Comparison of ENCODE assay signal across 8 cellular contexts in genomic region chr22:20238567-20239062, GRCh38. TPM values are rescaled to one million over a fixed set of nuclear protein-coding genes. Genes with fewer than 3 reads are reported as not detected.
DNase-seq lines count a peak whose midpoint lies in the region; ATAC-seq and TF ChIP-seq lines count a peak whose summit lies in the region.

No MANE protein-coding gene starts in this region.

- H3K36me3 ChIP-seq in right atrium auricular region = no peaks in the 10 kb centered on the region

- POLR2A ChIA-PET in HEK293T (lab: Yijun Ruan, JAX) = interaction anchor here (0.9 to 1.4 kb wide), 4 partner anchors 8 to 82 kb away, joined by 3 to 7 read pairs (median 4); no protein-coding TSS in a partner anchor

- CTCF ChIA-PET in HEK293T (lab: Yijun Ruan, JAX) = interaction anchor here (0.7 to 3.7 kb wide), 19 partner anchors 9 to 85 kb away, joined by 3 to 27 read pairs (median 4); partner anchors contain the start of gene DGCR6L

- TF ChIP-seq CTCF in right atrium auricular region (IDR thresholded peaks at IDR 0.05) = peak; percentile 22 to 60

- no peaks in the 10 kb centered on the region for H3K27me3 ChIP-seq in right atrium auricular region

- H3K9me3 ChIP-seq in right atrium auricular region = no peaks in the 10 kb centered on the region

- DNase-seq in Daoy (ENCODE audit: low read depth) (peak; percentile 49), HEK293T (ENCODE audit: extremely low spot score) (peak; percentile 89), OCI-M1 (lab: John Stamatoyannopoulos, UW) (peak; percentile 75), right atrium auricular region (ENCODE audit: low spot score) (no peak)
- peak; percentile 55 for DNase-seq in activated naive CD4-positive, alpha-beta T cell treated with Interleukin-2 at 50 U/mL for 16 hours
- peak; percentile 49 for DNase-seq in stimulated activated CD4-positive, alpha-beta T cell treated with anti-CD3 and anti-CD28 coated beads, Interleukin-4, amount 100 ng/mL, for 24 hours

- H3K4me3 ChIP-seq in right atrium auricular region = peak overlapping the region in 1 of 2 donors; percentile 19

- peaks cover 0 to 44% of the 10 kb centered on the region in 2 donors for H3K4me1 ChIP-seq in right atrium auricular region

- no peak for ATAC-seq in HG03565 (IDR thresholded peaks at IDR 0.05; ENCODE audit: unreplicated experiment)
- no peak for ATAC-seq in GM18870 (IDR thresholded peaks at IDR 0.05; ENCODE audit: unreplicated experiment)

- H3K27ac ChIP-seq in right atrium auricular region = peak overlapping the region; percentile 65 to 68

TF ChIP-seq in HEK293T, 16 proteins besides CTCF, POLR2A, EP300 and RAD21:
- TF ChIP-seq SP1 (IDR thresholded peaks at IDR 0.05) = no peak
- TF ChIP-seq ELF4 (IDR thresholded peaks at IDR 0.05) = no peak
- TF ChIP-seq HDGF (IDR thresholded peaks at IDR 0.05; ENCODE audit: borderline replicate concordance) = no peak
- TF ChIP-seq PKNOX1 (IDR thresholded peaks at IDR 0.05) = no peak
- TF ChIP-seq CTBP1 (IDR thresholded peaks at IDR 0.05; ENCODE audit: borderline replicate concordance) = no peak
- TF ChIP-seq SUZ12 (IDR thresholded peaks at IDR 0.05) = no peak
- TF ChIP-seq LEF1 (IDR thresholded peaks at IDR 0.05; ENCODE audit: borderline replicate concordance) = no peak
- no peak for TF ChIP-seq FOXM1 (IDR thresholded peaks at IDR 0.05; ENCODE audit: borderline replicate concordance)
- TF ChIP-seq BHLHE40 (IDR thresholded peaks at IDR 0.05; ENCODE audit: borderline replicate concordance) = no peak
- no peak for TF ChIP-seq FOXK2 (IDR thresholded peaks at IDR 0.05)
- no peak for TF ChIP-seq ZNF384 (IDR thresholded peaks at IDR 0.05)

RNA-seq across cellular contexts. Expression of gene RTN4R, which starts 29.5 kb away (rescaled TPM):
- total RNA-seq in Daoy (2014; rRNA removed; shearing (Covaris generic)) = 1.7 and 5.1 TPM in 2 replicates
- 1 to 10 TPM; 1.0 to 2.0 TPM for total RNA-seq in right atrium auricular region
